ENCODE assay signal across 21 cellular contexts in genomic region chr4:86675548-86675947, GRCh38.
"Had no signal": no experiment of that assay in that cellular context is flagged by ENCODE, and none has a peak within 500 bp of the region (broad histone marks: within the 10 kb centered on the region; RNA-seq: fewer than 3 reads in every experiment).

No MANE protein-coding gene starts in this region.

- H3K27ac ChIP-seq: KMS-11, RWPE1 had no signal

- H3K9ac ChIP-seq: KMS-11 had no signal

- DNase-seq: IMR-90, Kasumi-1, MV-4-11, NCI-H1048, NCI-H1105, NCI-H1417 treated with DMSO at 0.1 percent for 48 hours, NCI-H187, NCI-H2029, NCI-H2081 treated with DMSO at 0.1 percent for 48 hours, NCI-H2171 treated with DMSO at 0.1 percent for 48 hours, NCI-H345, NCI-H446 treated with DMSO at 0.1 percent for 48 hours, NCI-H510A treated with DMSO at 0.1 percent for 48 hours, NCI-H526, NCI-H748 treated with DMSO at 0.1 percent for 48 hours, SHP77, T-helper 1 cell had no signal

- ATAC-seq: Panc1, SK-N-SH treated with all-trans-retinoic acid at 6 μM for 48 hours had no signal

- H3K4me2 ChIP-seq: KMS-11 had no signal
